ENCODE assay signal across 38 cellular contexts in the genomic region with DNA sequence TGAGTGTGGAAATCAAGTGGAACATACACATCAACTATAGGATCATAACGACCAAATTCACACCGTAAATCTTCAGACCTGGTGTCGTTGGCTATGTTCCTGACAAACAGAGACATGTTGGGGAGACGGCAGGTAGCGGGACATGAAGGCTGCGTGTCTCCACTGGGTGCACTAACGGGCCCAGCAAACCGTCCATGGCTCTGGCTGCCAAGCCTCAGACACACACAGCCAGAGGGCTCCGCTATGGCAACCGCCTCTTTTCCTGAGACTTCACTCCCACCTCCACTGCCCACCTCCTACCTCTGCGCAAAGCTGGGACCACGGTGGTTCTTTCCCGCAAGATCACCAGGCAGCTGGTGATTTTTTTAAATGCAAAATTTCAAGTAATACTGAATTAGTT. TPM values are rescaled to one million over a fixed set of nuclear protein-coding genes. Genes with fewer than 3 reads are reported as not detected.
"Had no signal": no experiment of that assay in that cellular context is flagged by ENCODE, and none has a peak within 500 bp of the region (broad histone marks: within the 10 kb centered on the region; RNA-seq: fewer than 3 reads in every experiment).

No MANE protein-coding gene starts in this region.

- H3K27ac Mint-ChIP-seq: activated B cell treated with CpG ODN at 0.5 μM for 24 hours; activated CD4-positive, alpha-beta memory T cell treated with anti-CD3 and anti-CD28 coated beads for 36 hours; activated CD4-positive, alpha-beta T cell treated with anti-CD3 and anti-CD28 coated beads, Interleukin-2, amount 10 ng/mL, durations not matched to agents 24 days and 14 days; activated CD8-positive, alpha-beta memory T cell treated with anti-CD3 and anti-CD28 coated beads, Interleukin-2, amount 10 ng/mL, durations not matched to agents 7 days and 5 days; activated CD8-positive, alpha-beta T cell treated with anti-CD3 and anti-CD28 coated beads for 36 hours; activated naive CD4-positive, alpha-beta T cell treated with anti-CD3 and anti-CD28 coated beads, Interleukin-2, amount 50 U/mL, for 24 hours; activated naive CD8-positive, alpha-beta T cell; activated naive CD8-positive, alpha-beta T cell treated with anti-CD3 and anti-CD28 coated beads, Interleukin-2, amount 10 ng/mL, durations not matched to agents 7 days and 5 days; activated naive CD8-positive, alpha-beta T cell treated with anti-CD3 and anti-CD28 coated beads, Interleukin-2, amount 50 U/mL, for 24 hours; activated T-cell treated with anti-CD3 and anti-CD28 coated beads, Interleukin-2, amount 50 U/mL, for 24 hours; activated T-helper 2 cell treated with anti-CD3 and anti-CD28 coated beads, Interferon-gamma antibody, Interleukin-2, Interleukin-4, amounts not matched to agents 10 μg/mL and 5 μg/mL and 100 μg/mL, durations not matched to agents 14 hours and 24 hours and 36 hours; brain; T-helper 1 cell treated with Interleukin-12 subunit alpha and Interleukin-12 subunit beta and Interleukin-4 antibody, amounts not matched to agents 30 μg/mL and 1 μg/mL, for 36 hours; T-helper 2 cell treated with Interferon-gamma antibody and Interleukin-4, amounts not matched to agents 5 μg/mL and 100 μg/mL, for 36 hours had no signal

- DNase-seq: activated B cell treated with CpG ODN at 0.5 μM for 24 hours; activated CD4-positive, alpha-beta memory T cell treated with anti-CD3 and anti-CD28 coated beads for 36 hours; activated CD4-positive, alpha-beta T cell treated with anti-CD3 and anti-CD28 coated beads for 4 hours; activated CD4-positive, alpha-beta T cell treated with anti-CD3 and anti-CD28 coated beads, Interleukin-2, amount 10 ng/mL, durations not matched to agents 24 days and 14 days; activated CD4-positive, alpha-beta T cell treated with anti-CD3 and anti-CD28 coated beads, Interleukin-2, amount 50 U/mL, for 1 hour; activated CD4-positive, alpha-beta T cell treated with anti-CD3 and anti-CD28 coated beads, Interleukin-2, amount 50 U/mL, for 4 hours; activated CD4-positive, CD25-positive, alpha-beta regulatory T cell treated with anti-CD3 and anti-CD28 coated beads, Interleukin-2, amount 50 U/mL, for 72 hours; activated CD8-positive, alpha-beta memory T cell treated with anti-CD3 and anti-CD28 coated beads for 24 hours; activated CD8-positive, alpha-beta memory T cell treated with anti-CD3 and anti-CD28 coated beads, Interleukin-2, amount 10 ng/mL, durations not matched to agents 7 days and 5 days; activated CD8-positive, alpha-beta memory T cell treated with anti-CD3 and anti-CD28 coated beads, Interleukin-2, amount 50 U/mL, for 48 hours; activated CD8-positive, alpha-beta T cell treated with anti-CD3 and anti-CD28 coated beads for 36 hours; activated effector memory CD4-positive, alpha-beta T cell treated with Interleukin-2 at 50 U/mL for 16 hours; activated gamma-delta T cell; activated naive CD4-positive, alpha-beta T cell treated with anti-CD3 and anti-CD28 coated beads, Interleukin-2, amount 10 ng/mL, durations not matched to agents 7 days and 5 days; activated naive CD4-positive, alpha-beta T cell treated with Interleukin-2 at 50 U/mL for 16 hours; activated naive CD8-positive, alpha-beta T cell treated with anti-CD3 and anti-CD28 coated beads, Interleukin-2, amount 10 ng/mL, durations not matched to agents 7 days and 5 days; activated naive CD8-positive, alpha-beta T cell treated with anti-CD3 and anti-CD28 coated beads, Interleukin-2, amount 50 U/mL, for 24 hours; activated T-cell treated with anti-CD3 and anti-CD28 coated beads, Interleukin-2, amount 50 U/mL, for 24 hours; activated T-cell treated with anti-CD3 and anti-CD28 coated beads, Interleukin-2, amount 50 U/mL, for 48 hours; amygdala; anterior cingulate cortex; caudate nucleus; cerebellar nuclear complex; T-helper 1 cell; T-helper 2 cell; T-helper 9 cell had no signal

- H3K36me3 Mint-ChIP-seq: activated naive CD4-positive, alpha-beta T cell treated with anti-CD3 and anti-CD28 coated beads, Interleukin-2, amount 10 ng/mL, durations not matched to agents 7 days and 5 days had no signal

- FAIRE-seq: bronchial epithelial cell, TTC549 had no signal

- H3K27me3 Mint-ChIP-seq: activated B cell treated with CpG ODN at 0.5 μM for 24 hours; activated CD4-positive, alpha-beta memory T cell treated with anti-CD3 and anti-CD28 coated beads for 36 hours; activated CD4-positive, alpha-beta T cell treated with anti-CD3 and anti-CD28 coated beads, Interleukin-2, amount 10 ng/mL, durations not matched to agents 24 days and 14 days; activated CD8-positive, alpha-beta memory T cell treated with anti-CD3 and anti-CD28 coated beads, Interleukin-2, amount 10 ng/mL, durations not matched to agents 7 days and 5 days; activated CD8-positive, alpha-beta T cell treated with anti-CD3 and anti-CD28 coated beads for 36 hours; activated naive CD4-positive, alpha-beta T cell treated with anti-CD3 and anti-CD28 coated beads, Interleukin-2, amount 10 ng/mL, durations not matched to agents 7 days and 5 days; activated naive CD4-positive, alpha-beta T cell treated with anti-CD3 and anti-CD28 coated beads, Interleukin-2, amount 50 U/mL, for 24 hours; activated naive CD8-positive, alpha-beta T cell; activated naive CD8-positive, alpha-beta T cell treated with anti-CD3 and anti-CD28 coated beads, Interleukin-2, amount 10 ng/mL, durations not matched to agents 7 days and 5 days; activated naive CD8-positive, alpha-beta T cell treated with anti-CD3 and anti-CD28 coated beads, Interleukin-2, amount 50 U/mL, for 24 hours; activated T-cell treated with anti-CD3 and anti-CD28 coated beads, Interleukin-2, amount 50 U/mL, for 24 hours; brain; central memory CD8-positive, alpha-beta T cell had no signal

- H3K9me3 ChIP-seq: ascending aorta had no signal

- H3K9me3 Mint-ChIP-seq: activated B cell treated with CpG ODN at 0.5 μM for 24 hours; activated CD4-positive, alpha-beta memory T cell treated with anti-CD3 and anti-CD28 coated beads for 36 hours; activated CD4-positive, alpha-beta T cell treated with anti-CD3 and anti-CD28 coated beads, Interleukin-2, amount 10 ng/mL, durations not matched to agents 24 days and 14 days; activated CD8-positive, alpha-beta T cell treated with anti-CD3 and anti-CD28 coated beads for 36 hours; activated naive CD4-positive, alpha-beta T cell treated with anti-CD3 and anti-CD28 coated beads, Interleukin-2, amount 10 ng/mL, durations not matched to agents 7 days and 5 days; activated naive CD4-positive, alpha-beta T cell treated with anti-CD3 and anti-CD28 coated beads, Interleukin-2, amount 50 U/mL, for 24 hours; activated naive CD8-positive, alpha-beta T cell treated with anti-CD3 and anti-CD28 coated beads, Interleukin-2, amount 10 ng/mL, durations not matched to agents 7 days and 5 days; activated naive CD8-positive, alpha-beta T cell treated with anti-CD3 and anti-CD28 coated beads, Interleukin-2, amount 50 U/mL, for 24 hours; activated T-cell treated with anti-CD3 and anti-CD28 coated beads, Interleukin-2, amount 50 U/mL, for 24 hours; activated T-helper 2 cell treated with anti-CD3 and anti-CD28 coated beads, Interferon-gamma antibody, Interleukin-2, Interleukin-4, amounts not matched to agents 10 μg/mL and 5 μg/mL and 100 μg/mL, durations not matched to agents 14 hours and 24 hours and 36 hours; central memory CD8-positive, alpha-beta T cell; T-helper 1 cell treated with Interleukin-12 subunit alpha and Interleukin-12 subunit beta and Interleukin-4 antibody, amounts not matched to agents 30 μg/mL and 1 μg/mL, for 36 hours; T-helper 2 cell treated with Interferon-gamma antibody and Interleukin-4, amounts not matched to agents 5 μg/mL and 100 μg/mL, for 36 hours had no signal

- H3K27ac ChIP-seq: ascending aorta, cardiac muscle cell, VCaP had no signal

- H3K4me3 ChIP-seq: ascending aorta, cardiac muscle cell had no signal

- ATAC-seq: activated CD8-positive, alpha-beta memory T cell treated with anti-CD3 and anti-CD28 coated beads, Interleukin-2, amount 10 ng/mL, durations not matched to agents 7 days and 5 days; activated CD8-positive, alpha-beta T cell treated with anti-CD3 and anti-CD28 coated beads for 36 hours; activated naive CD8-positive, alpha-beta T cell treated with anti-CD3 and anti-CD28 coated beads, Interleukin-2, amount 50 U/mL, for 24 hours had no signal

- H3K27me3 ChIP-seq: ascending aorta, cardiac muscle cell had no signal

- H3K4me1 ChIP-seq: ascending aorta had no signal

- H3K4me1 Mint-ChIP-seq: brain had no signal

- H3K4me3 Mint-ChIP-seq: activated B cell treated with CpG ODN at 0.5 μM for 24 hours; activated CD4-positive, alpha-beta memory T cell treated with anti-CD3 and anti-CD28 coated beads for 36 hours; activated CD4-positive, alpha-beta T cell treated with anti-CD3 and anti-CD28 coated beads, Interleukin-2, amount 10 ng/mL, durations not matched to agents 24 days and 14 days; activated CD8-positive, alpha-beta memory T cell treated with anti-CD3 and anti-CD28 coated beads, Interleukin-2, amount 10 ng/mL, durations not matched to agents 7 days and 5 days; activated CD8-positive, alpha-beta T cell treated with anti-CD3 and anti-CD28 coated beads for 36 hours; activated naive CD4-positive, alpha-beta T cell treated with anti-CD3 and anti-CD28 coated beads, Interleukin-2, amount 10 ng/mL, durations not matched to agents 7 days and 5 days; activated naive CD4-positive, alpha-beta T cell treated with anti-CD3 and anti-CD28 coated beads, Interleukin-2, amount 50 U/mL, for 24 hours; activated naive CD8-positive, alpha-beta T cell; activated naive CD8-positive, alpha-beta T cell treated with anti-CD3 and anti-CD28 coated beads, Interleukin-2, amount 10 ng/mL, durations not matched to agents 7 days and 5 days; activated naive CD8-positive, alpha-beta T cell treated with anti-CD3 and anti-CD28 coated beads, Interleukin-2, amount 50 U/mL, for 24 hours; activated T-cell treated with anti-CD3 and anti-CD28 coated beads, Interleukin-2, amount 50 U/mL, for 24 hours; brain; central memory CD8-positive, alpha-beta T cell; T-helper 1 cell treated with Interleukin-12 subunit alpha and Interleukin-12 subunit beta and Interleukin-4 antibody, amounts not matched to agents 30 μg/mL and 1 μg/mL, for 36 hours; T-helper 2 cell treated with Interferon-gamma antibody and Interleukin-4, amounts not matched to agents 5 μg/mL and 100 μg/mL, for 36 hours had no signal

RNA-seq across cellular contexts. Expression of a gene that starts 48.4 kb away (rescaled TPM):
- total RNA-seq: activated CD4-positive, alpha-beta memory T cell treated with anti-CD3 and anti-CD28 coated beads for 36 hours; activated CD4-positive, alpha-beta T cell treated with anti-CD3 and anti-CD28 coated beads, Interleukin-2, amount 10 ng/mL, durations not matched to agents 24 days and 14 days; activated CD8-positive, alpha-beta T cell treated with anti-CD3 and anti-CD28 coated beads for 36 hours; activated naive CD8-positive, alpha-beta T cell treated with anti-CD3 and anti-CD28 coated beads, Interleukin-2, amount 10 ng/mL, durations not matched to agents 7 days and 5 days; activated T-helper 2 cell treated with anti-CD3 and anti-CD28 coated beads, Interferon-gamma antibody, Interleukin-2, Interleukin-4, amounts not matched to agents 10 μg/mL and 5 μg/mL and 100 μg/mL, durations not matched to agents 14 hours and 24 hours and 36 hours; ascending aorta; bronchial epithelial cell; cardiac muscle cell had no signal
